ENCODE assay signal across 24 cellular contexts in the genomic region with DNA sequence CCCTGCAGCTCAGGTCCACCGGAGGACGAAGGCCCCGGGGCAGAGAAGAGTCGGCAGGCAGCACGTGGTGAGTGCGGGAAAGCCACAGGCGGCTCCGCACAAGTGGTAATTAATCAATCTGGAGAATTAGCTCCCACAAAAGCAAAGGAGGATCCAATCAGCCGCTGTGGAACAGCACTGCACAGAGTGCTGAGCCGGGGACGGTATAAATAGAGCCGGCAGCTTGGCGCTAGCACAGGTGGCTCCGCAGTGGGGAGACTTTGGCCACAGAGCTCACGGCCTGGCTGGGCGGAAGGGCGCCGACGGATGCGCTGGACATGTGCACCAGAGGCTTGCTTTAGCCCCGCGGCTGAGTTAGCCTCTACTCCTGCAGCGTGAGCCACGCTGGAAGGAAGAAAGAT.
"Had no signal": no experiment of that assay in that cellular context is flagged by ENCODE, and none has a peak within 500 bp of the region (broad histone marks: within the 10 kb centered on the region; RNA-seq: fewer than 3 reads in every experiment).

No MANE protein-coding gene starts in this region.

- H3K9me3 ChIP-seq: breast epithelium, right atrium auricular region, suprapubic skin, tibial artery had no signal

- H3K4me1 ChIP-seq: breast epithelium, right atrium auricular region, suprapubic skin, tibial artery had no signal

- H3K4me3 ChIP-seq: breast epithelium, coronary artery, dorsolateral prefrontal cortex, hepatocyte, right atrium auricular region, smooth muscle cell, suprapubic skin, tibial artery had no signal

- DNase-seq: activated CD4-positive, CD25-positive, alpha-beta regulatory T cell treated with anti-CD3 and anti-CD28 coated beads, Interleukin-2, amount 50 U/mL, for 72 hours; activated CD8-positive, alpha-beta memory T cell treated with anti-CD3 and anti-CD28 coated beads, Interleukin-2, amount 10 ng/mL, durations not matched to agents 7 days and 5 days; activated CD8-positive, alpha-beta T cell treated with anti-CD3 and anti-CD28 coated beads, Interleukin-2, amount 10 ng/mL, durations not matched to agents 7 days and 5 days; activated gamma-delta T cell; activated naive CD8-positive, alpha-beta T cell treated with anti-CD3 and anti-CD28 coated beads, Interleukin-2, amount 50 U/mL, for 24 hours; activated T-cell treated with anti-CD3 and anti-CD28 coated beads, Interleukin-2, amount 50 U/mL, for 72 hours; amygdala; central memory CD4-positive, alpha-beta T cell; effector memory CD4-positive, alpha-beta T cell; left cardiac atrium; left ventricle myocardium superior; naive B cell; stimulated activated CD4-positive, alpha-beta T cell treated with anti-CD3 and anti-CD28 coated beads, Interleukin-15, amount 100 ng/mL, for 24 hours; stimulated activated CD4-positive, alpha-beta T cell treated with anti-CD3 and anti-CD28 coated beads, Interleukin-2, amount 100 ng/mL, for 24 hours; stimulated activated naive CD4-positive, alpha-beta T cell; T-helper 2 cell; tibial artery had no signal

- H3K36me3 ChIP-seq: breast epithelium, suprapubic skin had no signal

- H3K27ac ChIP-seq: breast epithelium, coronary artery, hepatocyte, right atrium auricular region, suprapubic skin, tibial artery had no signal

- H3K27me3 ChIP-seq: breast epithelium, dorsolateral prefrontal cortex, right atrium auricular region, suprapubic skin, tibial artery had no signal
